ENCODE assay signal across 20 cellular contexts in the genomic region with DNA sequence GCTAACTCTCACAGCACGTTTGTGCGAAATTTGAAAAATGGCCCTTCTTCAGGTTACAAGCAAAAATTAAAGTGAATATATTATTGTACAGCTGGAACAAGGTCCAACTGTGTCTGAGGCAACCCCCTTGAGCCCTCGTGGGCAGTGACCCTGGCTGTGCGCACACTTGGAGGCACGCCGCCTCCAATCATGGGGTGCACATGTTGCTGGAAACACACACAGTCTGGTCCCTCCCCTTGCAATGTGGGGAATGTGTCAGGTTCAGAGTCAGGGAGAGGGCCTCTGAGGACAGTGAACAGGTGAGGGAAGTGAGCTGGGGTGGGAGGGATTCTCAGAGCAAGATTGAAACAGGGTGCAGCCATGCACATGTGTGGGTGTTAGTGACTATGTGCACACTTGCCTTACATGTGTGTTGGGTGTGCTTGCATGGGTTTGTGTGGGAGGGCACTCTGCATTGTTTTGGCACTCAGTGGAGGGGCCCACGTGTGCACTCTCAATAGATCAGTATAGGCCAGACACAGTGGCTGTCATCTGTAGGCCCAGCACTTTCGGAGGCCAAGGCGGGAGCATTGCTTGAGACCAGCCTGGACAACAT. TPM values are rescaled to one million over a fixed set of nuclear protein-coding genes. Genes with fewer than 3 reads are reported as not detected.
DNase-seq lines count a peak whose midpoint lies in the region; ATAC-seq, FAIRE-seq and TF ChIP-seq lines count a peak whose summit lies in the region.
"Had no signal": no experiment of that assay in that cellular context is flagged by ENCODE, and none has a peak within 500 bp of the region (broad histone marks: within the 10 kb centered on the region; RNA-seq: fewer than 3 reads in every experiment).

No MANE protein-coding gene starts in this region.

- H3K36me3 Mint-ChIP-seq in nephron progenitor cell (ENCODE audit: low read depth), result peaks cover 33% of the 10 kb centered on the region

- TF ChIP-seq CTCF in heart right ventricle (IDR thresholded peaks at IDR 0.05) (no peak), HepG2 (CRISPR knock-in tag; IDR thresholded peaks at IDR 0.05) (no peak), nephron progenitor cell (IDR thresholded peaks at IDR 0.05) (no peak)

- no peak for TF ChIP-seq RAD21 in HepG2 (CRISPR knock-in tag; IDR thresholded peaks at IDR 0.05)

- in situ Hi-C loops in HepG2 (cut with HindIII; ENCODE audit: extremely low pct_ligation_motif_present, low pct_unique_long_range_greater_than_20kb), result no loop called here

- H3K27ac ChIP-seq in heart right ventricle (peak overlapping the region in 7 of 10 donors; percentile 24 to 90 (median 83)), right cardiac atrium (ENCODE audit: low read length) (no peak overlapping the region), HepG2 (ENCODE audit: extremely low read length, insufficient read depth, low read length) (peak overlapping the region; percentile 75)

- H3K4me2 ChIP-seq in HepG2 (ENCODE audit: low read depth, low read length), result peak overlapping the region; percentile 80; the same call in 1 of the 2 replicates
- H3K4me2 ChIP-seq: GM23338 had no signal

- H3K27me3 ChIP-seq in heart right ventricle, result no peaks in the 10 kb centered on the region
- H3K27me3 ChIP-seq in right cardiac atrium (ENCODE audit: control insufficient read depth, insufficient read depth), result no peaks in the 10 kb centered on the region
- H3K27me3 ChIP-seq in HepG2 (ENCODE audit: control insufficient read depth in 1 of 2, insufficient read depth in 2 of 2, low read length in 2 of 2), result no peaks in the 10 kb centered on the region

- intact Hi-C loops in heart right ventricle (cut with DNase I), result no loop called here
- intact Hi-C loops in right cardiac atrium (cut with DNase I), result no loop called here
- intact Hi-C loops in HepG2 (cut with micrococcal nuclease; ENCODE audit: unreplicated experiment), result no loop called here

- H3K4me3 Mint-ChIP-seq in nephron progenitor cell, result no peak overlapping the region
- H3K4me3 Mint-ChIP-seq: CD4-positive, alpha-beta T cell; GM23338 had no signal

- H3K4me1 Mint-ChIP-seq in nephron progenitor cell, result peaks cover 72% of the 10 kb centered on the region

- ATAC-seq in heart right ventricle, result no peak
- no peak for ATAC-seq in right cardiac atrium
- 0 out of 3 replicates have a peak, but pooled peaks have one; percentile 9 for ATAC-seq in HepG2
- ATAC-seq in GM19328 (IDR thresholded peaks at IDR 0.05; ENCODE audit: unreplicated experiment), result no peak
- ATAC-seq: GM23338, HCT116, K562 had no signal

- no peak for TF ChIP-seq POLR2A in HepG2 (IDR thresholded peaks at IDR 0.05; ENCODE audit: insufficient read depth in 1 of 2, low read depth in 2 of 2, low read length in 2 of 2)

- H3K4me3 ChIP-seq in heart right ventricle, result no peak overlapping the region
- no peak overlapping the region for H3K4me3 ChIP-seq in right cardiac atrium (ENCODE audit: low read length)
- no peak overlapping the region for H3K4me3 ChIP-seq in HepG2 (replicated peaks in 1 of 3; ENCODE audit: insufficient read depth in 1 of 3, low read depth in 2 of 3, low read length in 3 of 3)
- H3K4me3 ChIP-seq: GM23338, K562 had no signal

- no peak for DNase-seq in heart right ventricle
- no peak for DNase-seq in right cardiac atrium
- DNase-seq in HepG2 (ENCODE audit: low spot score), result no peak
- DNase-seq in nephron progenitor cell, result no peak
- DNase-seq in NAMALWA (ENCODE audit: low spot score), result no peak
- DNase-seq in DMS 273 treated with DMSO at 0.1 percent for 48 hours (lab: John Stamatoyannopoulos, UW), result no peak
- DNase-seq: CD4-positive, alpha-beta T cell; DMS153; GDM1; NCI-H1105; NCI-H510A treated with DMSO at 0.1 percent for 48 hours; NCI-H774; OCI-M1; SHP77 treated with DMSO at 0.1 percent for 48 hours had no signal

- H3K27ac Mint-ChIP-seq in nephron progenitor cell, result peak overlapping the region; percentile 45
- H3K27ac Mint-ChIP-seq: CD4-positive, alpha-beta T cell; GM23338 had no signal

- no peaks in the 10 kb centered on the region for H4K20me1 ChIP-seq in HepG2 (ENCODE audit: insufficient read depth, low read length)

- peaks cover 3% of the 10 kb centered on the region for H3K27me3 Mint-ChIP-seq in nephron progenitor cell (ENCODE audit: low read depth, poor library complexity)
- H3K27me3 Mint-ChIP-seq: CD4-positive, alpha-beta T cell had no signal

- H3K36me3 ChIP-seq in heart right ventricle (peaks cover 0 to 18% (median 0%) of the 10 kb centered on the region in 9 donors), HepG2 (replicated peaks in 1 of 2; ENCODE audit: control insufficient read depth in 1 of 2, insufficient read depth in 2 of 2, low read length in 2 of 2) (peaks cover 0 to 4% of the 10 kb centered on the region in 2 experiments; a peak in 2 of 5 replicates)

- H3K79me2 ChIP-seq in HepG2 (ENCODE audit: insufficient read depth, low read length), result peaks cover 44% of the 10 kb centered on the region

- FAIRE-seq in HepG2 (lab: Jason Lieb, UNC), result no peak
- FAIRE-seq: A204.1, K562 had no signal

- H3K9ac ChIP-seq in HepG2 (ENCODE audit: insufficient read depth, low read depth, low read length), result no peak overlapping the region

- BruUV-seq in HepG2 (replicated peaks; lab: Mats Ljungman, UMichigan), result no TSS peak

- no peak overlapping the region for H2AFZ ChIP-seq in HepG2 (ENCODE audit: low read length)
- H2AFZ ChIP-seq: GM23338 had no signal

- TF ChIP-seq EP300 in HepG2 (IDR thresholded peaks at IDR 0.05; ENCODE audit: low read depth in 2 of 2, low read length in 2 of 2), result no peak
- no peak for TF ChIP-seq EP300 in HepG2 (CRISPR knock-in tag; IDR thresholded peaks at IDR 0.05; ENCODE audit: borderline replicate concordance)

- peaks cover 9% of the 10 kb centered on the region for H3K9me3 Mint-ChIP-seq in nephron progenitor cell
- H3K9me3 Mint-ChIP-seq: CD4-positive, alpha-beta T cell had no signal

- 86 to 90% methylated on average over 9 of the region's 9 CpGs for WGBS in heart right ventricle, 2 donors
- WGBS in right cardiac atrium, result 86% methylated on average over 9 of the region's 9 CpGs
- 84% methylated on average over 9 of the region's 9 CpGs for WGBS in HepG2 (ENCODE audit: low lambda C conversion rate)

- CTCF ChIA-PET in HepG2 (lab: Yijun Ruan, JAX; ENCODE audit: low intra/inter-chr PET ratio, low total read pairs), result no interaction called here

- H3K9me3 ChIP-seq in heart right ventricle (no peaks in the 10 kb centered on the region), right cardiac atrium (ENCODE audit: control insufficient read depth, low read length) (no peaks in the 10 kb centered on the region), HepG2 (ENCODE audit: low read length) (no peaks in the 10 kb centered on the region)
- H3K9me3 ChIP-seq: Caco-2 had no signal

- POLR2A ChIA-PET in HepG2 (lab: Yijun Ruan, JAX), result interaction anchor here (1.2 to 3.3 kb wide), 2 partner anchors 11 kb away, joined by 4 to 16 read pairs; no protein-coding TSS in a partner anchor

- H3K4me1 ChIP-seq in heart right ventricle (peaks cover 16 to 94% (median 74%) of the 10 kb centered on the region in 9 donors), right cardiac atrium (ENCODE audit: control insufficient read depth, insufficient read depth, low read length) (peaks cover 37% of the 10 kb centered on the region), HepG2 (ENCODE audit: insufficient read depth, low read length) (peaks cover 91% of the 10 kb centered on the region)

TF ChIP-seq in HepG2, 621 proteins besides CTCF, POLR2A, EP300 and RAD21 (continues in another document):
- TF ChIP-seq ELF3 (CRISPR knock-in tag; IDR thresholded peaks at IDR 0.05), result no peak
- no peak for TF ChIP-seq ZNF274 (CRISPR knock-in tag; IDR thresholded peaks at IDR 0.05)
- TF ChIP-seq RARA (CRISPR knock-in tag; IDR thresholded peaks at IDR 0.05), result 0 out of 2 replicates have a peak, but pooled peaks have one; percentile 11
- TF ChIP-seq ZNF256 (CRISPR knock-in tag; conservative IDR thresholded peaks at IDR 0.05), result no peak
- TF ChIP-seq MEF2D (CRISPR knock-in tag; IDR thresholded peaks at IDR 0.05), result 0 out of 2 replicates have a peak, but pooled peaks have one; percentile 43
- no peak for TF ChIP-seq ZNF3 (CRISPR knock-in tag; IDR thresholded peaks at IDR 0.05)
- TF ChIP-seq RXRA (CRISPR knock-in tag; IDR thresholded peaks at IDR 0.05), result peak; percentile 38; the same call in 1 of the 2 replicates

RNA-seq across cellular contexts. Expression of a gene that starts 9.6 kb away (rescaled TPM):
- total RNA-seq in heart right ventricle (100 to 1,000 TPM; 105 to 401 (median 299) TPM), right cardiac atrium (100 to 1,000 TPM; 151 to 184 (median 172) TPM), HepG2 (2016; rRNA removed; fragmentation: Illumina TruSeq; extraction: Trizol) (11.6 and 18.1 TPM in 2 replicates)
- polyA plus RNA-seq in heart right ventricle (10 to 100 TPM; 63.0 to 83.9 TPM), right cardiac atrium (121 TPM), HepG2 (2011; rRNA removed) (42.3 and 58.2 TPM in 2 replicates)
- total RNA-seq in HepG2 (2016; cell fraction: cytosol; rRNA removed; fragmentation: Illumina TruSeq; extraction: Trizol; ENCODE audit: low read depth), result 2.5 and 3.1 TPM in 2 replicates
- 9.6 and 21.5 TPM in 2 replicates for total RNA-seq in HepG2 (2016; cell fraction: insoluble cytoplasmic fraction; rRNA removed; fragmentation: Illumina TruSeq; extraction: Trizol)
- 4.4 and 4.6 TPM in 2 replicates for total RNA-seq in HepG2 (2016; cell fraction: membrane; rRNA removed; fragmentation: Illumina TruSeq; extraction: Trizol)
- total RNA-seq in HepG2 (2016; cell fraction: nucleus; rRNA removed; fragmentation: Illumina TruSeq; extraction: Trizol), result 16.9 and 19.5 TPM in 2 replicates
- polyA plus RNA-seq in HepG2 (2011; cell fraction: cytosol; rRNA removed), result 38.6 and 41.6 TPM in 2 replicates
- 55.3 and 55.7 TPM in 2 replicates for polyA plus RNA-seq in HepG2 (2011; cell fraction: nucleus; rRNA removed)
- polyA plus RNA-seq in HepG2 (2012), result 27.2 and 58.7 TPM in 2 replicates
- 2.2 and 3.0 TPM in 2 replicates for polyA plus RNA-seq in HepG2 (2016; cell fraction: cytosol; fragmentation: Illumina TruSeq; extraction: Trizol; ENCODE audit: low read depth)
- polyA plus RNA-seq in HepG2 (2016; cell fraction: insoluble cytoplasmic fraction; fragmentation: Illumina TruSeq; extraction: Trizol; ENCODE audit: low read depth), result 9.6 and 13.8 TPM in 2 replicates
- 4.1 TPM in 2 replicates for polyA plus RNA-seq in HepG2 (2016; cell fraction: membrane; fragmentation: Illumina TruSeq; extraction: Trizol; ENCODE audit: low read depth)
- 31.0 and 34.1 TPM in 2 replicates for polyA plus RNA-seq in HepG2 (2016; cell fraction: nucleus; fragmentation: Illumina TruSeq; extraction: Trizol; ENCODE audit: insufficient read depth, low read depth)
- 9.4 and 96.3 TPM in 2 replicates for polyA minus RNA-seq in HepG2 (2011; rRNA and poly(A)+ RNA removed; ENCODE audit: low replicate concordance)
- polyA minus RNA-seq in HepG2 (2011; cell fraction: cytosol; rRNA and poly(A)+ RNA removed), result 25.1 and 32.3 TPM in 2 replicates
- polyA minus RNA-seq in HepG2 (2011; cell fraction: nucleus; rRNA and poly(A)+ RNA removed), result 27.2 and 29.7 TPM in 2 replicates
